In the genomic region with DNA sequence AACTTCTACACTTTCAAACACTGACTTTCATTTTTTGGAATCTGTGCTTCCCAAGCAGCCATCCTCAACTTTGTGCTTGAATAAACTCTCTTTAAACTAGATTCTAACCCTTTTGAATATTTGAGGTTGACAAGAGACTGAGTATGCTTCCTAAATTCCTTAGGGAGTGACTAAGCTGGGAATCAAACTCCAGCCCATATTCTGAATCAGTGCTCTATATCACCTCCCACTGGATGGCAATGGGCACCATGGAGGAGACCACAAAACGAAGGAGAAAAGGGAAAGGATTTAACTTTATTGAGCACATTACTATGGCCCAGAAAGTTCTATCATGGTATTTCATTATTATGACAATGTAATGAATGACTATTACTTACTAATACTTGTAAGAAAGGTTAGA, we compare ENCODE assay signal across 12 cellular contexts. TPM values are rescaled to one million over a fixed set of nuclear protein-coding genes. Genes with fewer than 3 reads are reported as not detected.
DNase-seq lines count a peak whose midpoint lies in the region; ATAC-seq and TF ChIP-seq lines count a peak whose summit lies in the region.
"Had no signal": no experiment of that assay in that cellular context is flagged by ENCODE, and none has a peak within 500 bp of the region (broad histone marks: within the 10 kb centered on the region; RNA-seq: fewer than 3 reads in every experiment).

No MANE protein-coding gene starts in this region.

- BruUV-seq in MCF 10A (replicated peaks; lab: Mats Ljungman, UMichigan): no TSS peak

- no peak overlapping the region for H3K4me3 Mint-ChIP-seq in MCF 10A (ENCODE audit: unreplicated experiment)
- H3K4me3 Mint-ChIP-seq in activated T-helper 17 cell treated with anti-CD3 and anti-CD28 coated beads, Interleukin-2, amount 50 U/mL, for 72 hours: no peak overlapping the region

- DNase-seq in MCF 10A (ENCODE audit: unreplicated experiment): peak; percentile 17
- no peak for DNase-seq in breast epithelium (ENCODE audit: low spot score in 2 of 2)
- peak; percentile 66 for DNase-seq in SW480 (ENCODE audit: low spot score)
- peak; percentile 76 for DNase-seq in fibroblast of peridontal ligament (ENCODE audit: extremely low read depth)
- DNase-seq in thyroid gland: no peak
- DNase-seq in SKM-1 (lab: John Stamatoyannopoulos, UW; ENCODE audit: unreplicated experiment): no peak
- DNase-seq in activated CD4-positive, alpha-beta T cell treated with anti-CD3 and anti-CD28 coated beads, Interleukin-2, amount 50 U/mL, for 48 hours: no peak
- DNase-seq: NCI-H345, Peyer's patch had no signal

- TF ChIP-seq CTCF in MCF 10A (IDR thresholded peaks at IDR 0.05; ENCODE audit: unreplicated experiment) (no peak), breast epithelium (IDR thresholded peaks at IDR 0.05) (no peak), thyroid gland (IDR thresholded peaks at IDR 0.05) (no peak)

- no peak overlapping the region for H3K27ac Mint-ChIP-seq in MCF 10A (ENCODE audit: low read depth, unreplicated experiment)
- no peak overlapping the region for H3K27ac Mint-ChIP-seq in activated T-helper 17 cell treated with anti-CD3 and anti-CD28 coated beads, Interleukin-2, amount 50 U/mL, for 72 hours

- H3K36me3 Mint-ChIP-seq in MCF 10A (ENCODE audit: insufficient read depth, unreplicated experiment): no peaks in the 10 kb centered on the region
- no peaks in the 10 kb centered on the region for H3K36me3 Mint-ChIP-seq in activated T-helper 17 cell treated with anti-CD3 and anti-CD28 coated beads, Interleukin-2, amount 50 U/mL, for 72 hours (ENCODE audit: low read depth)

- 74 to 82% methylated on average over 1 of the region's 1 CpG for WGBS in thyroid gland, 2 donors

- CTCF ChIA-PET in MCF 10A (lab: Yijun Ruan, JAX): interaction anchor here (0.7 to 0.8 kb wide), 2 partner anchors 9 to 34 kb away, joined by 3 read pairs; no protein-coding TSS in a partner anchor

- H3K4me3 ChIP-seq in breast epithelium (no peak overlapping the region), thyroid gland (replicated peaks in 1 of 3) (no peak overlapping the region)
- H3K4me3 ChIP-seq: Peyer's patch, suprapubic skin had no signal

- H3K4me1 ChIP-seq in breast epithelium (no peaks in the 10 kb centered on the region), thyroid gland (peaks cover 0 to 4% of the 10 kb centered on the region in 2 donors)
- H3K4me1 ChIP-seq: Peyer's patch, suprapubic skin had no signal

- H3K27me3 ChIP-seq in breast epithelium (no peaks in the 10 kb centered on the region), thyroid gland (no peaks in the 10 kb centered on the region)
- H3K27me3 ChIP-seq: Peyer's patch, suprapubic skin had no signal

- intact Hi-C loops in MCF 10A (cut with micrococcal nuclease): no loop called here
- intact Hi-C loops in breast epithelium (cut with DNase I; ENCODE audit: low total_unique reads): no loop called here
- intact Hi-C loops in thyroid gland (cut with DNase I): no loop called here

- H3K27ac ChIP-seq in breast epithelium (no peak overlapping the region), thyroid gland (no peak overlapping the region)
- H3K27ac ChIP-seq: Peyer's patch, suprapubic skin had no signal

- H3K9me3 ChIP-seq in breast epithelium (no peaks in the 10 kb centered on the region), thyroid gland (no peaks in the 10 kb centered on the region)
- H3K9me3 ChIP-seq: Peyer's patch, suprapubic skin had no signal

- H3K27me3 Mint-ChIP-seq in MCF 10A (ENCODE audit: insufficient read depth, unreplicated experiment): peaks cover 16% of the 10 kb centered on the region
- no peaks in the 10 kb centered on the region for H3K27me3 Mint-ChIP-seq in activated T-helper 17 cell treated with anti-CD3 and anti-CD28 coated beads, Interleukin-2, amount 50 U/mL, for 72 hours

- H3K36me3 ChIP-seq in breast epithelium (no peaks in the 10 kb centered on the region), thyroid gland (no peaks in the 10 kb centered on the region)
- H3K36me3 ChIP-seq: Peyer's patch, suprapubic skin had no signal

- ATAC-seq in activated T-helper 17 cell treated with anti-CD3 and anti-CD28 coated beads, Interleukin-2, amount 50 U/mL, for 72 hours (replicated peaks): no peak
- ATAC-seq: sciatic nerve had no signal

- TF ChIP-seq POLR2A in breast epithelium (IDR thresholded peaks at IDR 0.05): no peak
- TF ChIP-seq POLR2A in thyroid gland (IDR thresholded peaks at IDR 0.05): no peak

- POLR2A ChIA-PET in MCF 10A (lab: Yijun Ruan, JAX): interaction anchor here (0.9 kb wide), 1 partner anchor 102 kb away, joined by 3 read pairs; no protein-coding TSS in a partner anchor

- peaks cover 6% of the 10 kb centered on the region for H3K4me1 Mint-ChIP-seq in MCF 10A (ENCODE audit: insufficient read depth, unreplicated experiment)
- peaks cover 7% of the 10 kb centered on the region for H3K4me1 Mint-ChIP-seq in activated T-helper 17 cell treated with anti-CD3 and anti-CD28 coated beads, Interleukin-2, amount 50 U/mL, for 72 hours

- H3K9me3 Mint-ChIP-seq in MCF 10A (ENCODE audit: unreplicated experiment): peaks cover 6% of the 10 kb centered on the region
- no peaks in the 10 kb centered on the region for H3K9me3 Mint-ChIP-seq in activated T-helper 17 cell treated with anti-CD3 and anti-CD28 coated beads, Interleukin-2, amount 50 U/mL, for 72 hours

RNA-seq across cellular contexts. Expression of a gene that starts 17.2 kb away (rescaled TPM):
- total RNA-seq in MCF 10A (2022) (0.21 and 0.52 TPM in 2 replicates), breast epithelium (1 to 10 TPM in 1 of 3 donors, under 1 TPM in 2; 0.44 to 1.3 (median 0.48) TPM), thyroid gland (100 to 1,000 TPM; 193 to 299 (median 254) TPM)
- total RNA-seq in activated T-helper 17 cell treated with anti-CD3 and anti-CD28 coated beads, Interleukin-2, amount 50 U/mL, for 72 hours: 10 to 100 TPM; 14.7 to 27.5 TPM

Comparison
In these comparisons a context has a peak if more than half of its experiments do, and no peak if none do; other contexts are left out.
1. DNase-seq: peak in MCF 10A (single experiment), SW480 (single experiment) and fibroblast of peridontal ligament (single experiment); none in breast epithelium (0 of 2), thyroid gland (0 of 2), SKM-1 (single experiment) and activated CD4-positive, alpha-beta T cell treated with anti-CD3 and anti-CD28 coated beads, Interleukin-2, amount 50 U/mL, for 48 hours (0 of 2).
2. RNA of a gene that starts 17.2 kb away (total RNA-seq): 193 to 299 TPM in thyroid gland; 14.7 to 27.5 TPM in activated T-helper 17 cell treated with anti-CD3 and anti-CD28 coated beads, Interleukin-2, amount 50 U/mL, for 72 hours, 0.44 to 1.3 TPM in breast epithelium and 0.21 to 0.52 TPM in MCF 10A; every median in the first group is over 4 times any median in the second.